In the genomic region with DNA sequence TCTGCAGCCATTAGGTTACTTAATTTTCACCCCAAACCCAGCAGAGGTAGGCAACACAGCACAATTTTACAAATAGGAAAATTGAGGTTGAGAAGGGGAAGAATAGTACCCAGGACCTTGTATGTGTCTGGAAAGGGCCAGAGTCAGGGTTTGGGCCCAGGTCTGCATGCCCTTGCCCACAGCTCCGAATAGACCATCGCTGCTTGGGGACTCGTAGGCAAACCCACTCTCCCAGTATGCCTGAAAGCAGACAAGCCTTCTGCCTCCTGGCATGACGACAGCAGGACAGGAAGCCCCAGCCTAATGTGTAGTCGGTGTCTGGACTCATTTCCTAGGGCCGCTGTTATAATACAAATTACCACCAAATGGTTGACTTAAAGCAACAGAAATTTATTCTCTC, we compare ENCODE assay signal across 8 cellular contexts.
"Had no signal": no experiment of that assay in that cellular context is flagged by ENCODE, and none has a peak within 500 bp of the region (broad histone marks: within the 10 kb centered on the region; RNA-seq: fewer than 3 reads in every experiment).

No MANE protein-coding gene starts in this region.

- FAIRE-seq: G401.6, GM12878, GM12891, GM12892, GM18507, GM19239 had no signal

- H3K4me3 ChIP-seq: GM12878 had no signal

- DNase-seq: GDM1, GF-D8 had no signal

- ATAC-seq: GM12878 had no signal
